Comparison of ENCODE assay signal across 7 cellular contexts in genomic region chr15:56780326-56780725, GRCh38. TPM values are rescaled to one million over a fixed set of nuclear protein-coding genes. Genes with fewer than 3 reads are reported as not detected.
DNase-seq lines count a peak whose midpoint lies in the region; ATAC-seq and TF ChIP-seq lines count a peak whose summit lies in the region.
"Not testable (repeated sequence)": the region's sequence is repeated elsewhere in the genome, so short reads cannot be mapped to it uniquely, and the experiment has no call there.

No MANE protein-coding gene starts in this region.

- H4K20me1 ChIP-seq in DND-41 (ENCODE audit: insufficient read depth, low read length): not testable (repeated sequence)

- H3K79me2 ChIP-seq in DND-41 (ENCODE audit: insufficient read depth, low read length): not testable (repeated sequence)

- intact Hi-C loops in activated CD4-positive, alpha-beta T cell treated with anti-CD3 and anti-CD28 coated beads, Interleukin-2, amount 10 ng/mL, durations not matched to agents 24 days and 14 days (cut with micrococcal nuclease): loop anchor here (10.0 kb wide), 1 partner anchor 536 kb away; the partner anchor contains the start of gene RFX7

- DNase-seq in DND-41 (peak; percentile 36), NOMO-1 treated with DMSO at 0.1 percent for 48 hours (lab: John Stamatoyannopoulos, UW; ENCODE audit: unreplicated experiment) (peak; percentile 50)
- DNase-seq in Jurkat, Clone E6-1 (ENCODE audit: low read depth, low spot score): peak; percentile 33
- DNase-seq in activated CD4-positive, alpha-beta T cell treated with anti-CD3 and anti-CD28 coated beads, Interleukin-2, amount 10 ng/mL, durations not matched to agents 24 days and 14 days: peak; percentile 67
- not testable (repeated sequence) for DNase-seq in central memory CD8-positive, alpha-beta T cell (ENCODE audit: low spot score in 2 of 2)
- DNase-seq in stimulated activated CD4-positive, alpha-beta T cell treated with anti-CD3 and anti-CD28 coated beads, Interleukin-15, amount 100 ng/mL, for 24 hours: peak; percentile 23

- not testable (repeated sequence) for H2AFZ ChIP-seq in DND-41 (ENCODE audit: low read depth, low read length)

- H3K4me2 ChIP-seq in DND-41 (ENCODE audit: insufficient read depth, low read length): not testable (repeated sequence)

- H3K9me3 ChIP-seq in DND-41 (ENCODE audit: insufficient read depth, low read length, severe bottlenecking): not testable (repeated sequence)

- not testable (repeated sequence) for H3K4me3 ChIP-seq in DND-41 (ENCODE audit: low read depth in 1 of 2, low read length in 2 of 2); Jurkat, Clone E6-1 (ENCODE audit: low read length)

- peaks cover 12% of the 10 kb centered on the region for H3K36me3 Mint-ChIP-seq in activated CD4-positive, alpha-beta T cell treated with anti-CD3 and anti-CD28 coated beads, Interleukin-2, amount 10 ng/mL, durations not matched to agents 24 days and 14 days (ENCODE audit: low read depth)
- not testable (repeated sequence) for H3K36me3 Mint-ChIP-seq in activated T-helper 17 cell treated with anti-CD3 and anti-CD28 coated beads, Interleukin-2, amount 50 U/mL, for 72 hours (ENCODE audit: low read depth); central memory CD8-positive, alpha-beta T cell (ENCODE audit: insufficient read depth)

- H3K4me1 ChIP-seq in DND-41 (ENCODE audit: insufficient read depth, low read length): peaks cover 10% of the 10 kb centered on the region

- not testable (repeated sequence) for H3K9ac ChIP-seq in DND-41 (ENCODE audit: low read depth, low read length)

- H3K4me1 Mint-ChIP-seq in activated CD4-positive, alpha-beta T cell treated with anti-CD3 and anti-CD28 coated beads, Interleukin-2, amount 10 ng/mL, durations not matched to agents 24 days and 14 days: peaks cover 16% of the 10 kb centered on the region
- H3K4me1 Mint-ChIP-seq in activated T-helper 17 cell treated with anti-CD3 and anti-CD28 coated beads, Interleukin-2, amount 50 U/mL, for 72 hours; central memory CD8-positive, alpha-beta T cell: not testable (repeated sequence)

- not testable (repeated sequence) for H3K27me3 Mint-ChIP-seq in activated CD4-positive, alpha-beta T cell treated with anti-CD3 and anti-CD28 coated beads, Interleukin-2, amount 10 ng/mL, durations not matched to agents 24 days and 14 days
- peaks cover 11% of the 10 kb centered on the region for H3K27me3 Mint-ChIP-seq in activated T-helper 17 cell treated with anti-CD3 and anti-CD28 coated beads, Interleukin-2, amount 50 U/mL, for 72 hours
- peaks cover 12% of the 10 kb centered on the region for H3K27me3 Mint-ChIP-seq in central memory CD8-positive, alpha-beta T cell

- H3K27ac ChIP-seq in DND-41 (ENCODE audit: low read length): not testable (repeated sequence)

- not testable (repeated sequence) for H3K36me3 ChIP-seq in DND-41 (ENCODE audit: insufficient read depth, low read length)

- H3K4me3 Mint-ChIP-seq in activated CD4-positive, alpha-beta T cell treated with anti-CD3 and anti-CD28 coated beads, Interleukin-2, amount 10 ng/mL, durations not matched to agents 24 days and 14 days: peak overlapping the region; percentile 50
- peak overlapping the region; percentile 35 for H3K4me3 Mint-ChIP-seq in activated T-helper 17 cell treated with anti-CD3 and anti-CD28 coated beads, Interleukin-2, amount 50 U/mL, for 72 hours
- not testable (repeated sequence) for H3K4me3 Mint-ChIP-seq in central memory CD8-positive, alpha-beta T cell

- peak overlapping the region; percentile 78 for H3K27ac Mint-ChIP-seq in activated CD4-positive, alpha-beta T cell treated with anti-CD3 and anti-CD28 coated beads, Interleukin-2, amount 10 ng/mL, durations not matched to agents 24 days and 14 days
- H3K27ac Mint-ChIP-seq in activated T-helper 17 cell treated with anti-CD3 and anti-CD28 coated beads, Interleukin-2, amount 50 U/mL, for 72 hours: peak overlapping the region; percentile 25
- not testable (repeated sequence) for H3K27ac Mint-ChIP-seq in central memory CD8-positive, alpha-beta T cell (ENCODE audit: low read depth)

- TF ChIP-seq CTCF in DND-41 (IDR thresholded peaks at IDR 0.05; ENCODE audit: borderline replicate concordance, extremely low read depth, low read length, poor library complexity, severe bottlenecking): not testable (repeated sequence)

- ATAC-seq in DND-41 (ENCODE audit: insufficient read depth, low read depth): peak; percentile 39; the same call in 1 of the 3 replicates
- ATAC-seq in activated T-helper 17 cell treated with anti-CD3 and anti-CD28 coated beads, Interleukin-2, amount 50 U/mL, for 72 hours (replicated peaks): peak; percentile 54
- ATAC-seq in central memory CD8-positive, alpha-beta T cell (replicated peaks; ENCODE audit: extremely low read depth, poor library complexity, severe bottlenecking): peak; percentile 19

- not testable (repeated sequence) for H3K27me3 ChIP-seq in DND-41 (ENCODE audit: insufficient read depth, low read length, poor library complexity)

- H3K9me3 Mint-ChIP-seq in activated CD4-positive, alpha-beta T cell treated with anti-CD3 and anti-CD28 coated beads, Interleukin-2, amount 10 ng/mL, durations not matched to agents 24 days and 14 days: peaks cover 38% of the 10 kb centered on the region
- H3K9me3 Mint-ChIP-seq in activated T-helper 17 cell treated with anti-CD3 and anti-CD28 coated beads, Interleukin-2, amount 50 U/mL, for 72 hours; central memory CD8-positive, alpha-beta T cell: not testable (repeated sequence)

RNA-seq across cellular contexts. Expression of gene ZNF280D, which starts 47.0 kb away (rescaled TPM):
- polyA plus RNA-seq in Jurkat, Clone E6-1 (2012; ENCODE audit: insufficient read depth, insufficient read length): 14.7 TPM
- 25.9 and 26.2 TPM in 2 replicates for total RNA-seq in activated CD4-positive, alpha-beta T cell treated with anti-CD3 and anti-CD28 coated beads, Interleukin-2, amount 10 ng/mL, durations not matched to agents 24 days and 14 days
- 10 to 100 TPM; 16.3 to 18.4 TPM for total RNA-seq in activated T-helper 17 cell treated with anti-CD3 and anti-CD28 coated beads, Interleukin-2, amount 50 U/mL, for 72 hours
